8 cellular contexts compared by ENCODE assay signal in the genomic region with DNA sequence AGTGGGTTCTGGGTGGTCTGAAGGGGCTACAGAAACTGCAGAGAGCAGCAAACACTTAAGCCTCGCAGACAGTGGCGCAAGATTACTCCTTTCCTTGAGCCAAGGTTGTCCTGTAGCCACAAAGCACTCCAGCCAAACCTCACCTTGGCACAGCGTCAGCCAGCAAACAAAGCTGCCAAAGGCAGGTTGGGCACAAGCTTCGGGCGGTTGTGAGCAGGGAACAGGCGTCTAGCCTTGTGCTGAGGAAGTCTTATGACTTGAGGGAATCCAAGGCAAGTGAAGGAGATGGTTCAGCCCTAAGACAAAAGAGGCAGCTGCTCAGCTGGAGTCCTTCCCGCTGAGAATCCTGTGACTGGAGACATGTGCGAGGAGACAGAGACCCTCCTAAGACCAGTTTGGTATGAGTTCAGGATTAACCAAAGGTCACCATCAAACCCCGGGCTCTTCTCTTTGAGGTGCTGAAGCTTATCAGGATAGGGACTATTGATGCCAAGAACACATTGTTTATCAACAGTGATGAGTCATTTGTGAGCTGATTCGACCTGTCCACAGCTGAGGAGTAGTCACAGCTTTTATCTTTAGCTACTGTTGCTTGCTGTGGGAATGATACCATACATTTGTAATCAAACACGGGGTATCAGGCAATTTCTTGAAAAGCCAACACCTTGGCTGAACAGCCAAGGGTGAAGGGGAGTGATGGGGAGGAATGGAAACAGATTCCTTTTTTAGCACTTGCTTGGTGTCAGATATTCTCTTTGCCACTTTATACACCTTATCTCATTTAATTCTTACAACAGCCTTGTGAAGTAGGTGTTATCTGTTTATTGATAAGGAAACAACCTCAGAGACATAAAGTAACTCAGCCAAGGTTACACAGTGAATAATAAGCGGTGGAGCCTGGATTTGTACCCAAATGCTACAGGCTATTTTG. TPM values are rescaled to one million over a fixed set of nuclear protein-coding genes. Genes with fewer than 3 reads are reported as not detected.
DNase-seq lines count a peak whose midpoint lies in the region; ATAC-seq, FAIRE-seq and TF ChIP-seq lines count a peak whose summit lies in the region.

No MANE protein-coding gene starts in this region.

- no peak overlapping the region for H3K23ac ChIP-seq in trophoblast cell (ENCODE audit: low read length)

- no peaks in the 10 kb centered on the region for H3K9me2 ChIP-seq in PC-9 (ENCODE audit: insufficient read depth)

- peak overlapping the region; percentile 93 for H3K4me2 ChIP-seq in PC-9
- no peak overlapping the region for H3K4me2 ChIP-seq in trophoblast cell (ENCODE audit: low read length)

- no peak for ATAC-seq in HG03108 (IDR thresholded peaks at IDR 0.05; ENCODE audit: unreplicated experiment)

- no peaks in the 10 kb centered on the region for H3K36me3 ChIP-seq in PC-9 (ENCODE audit: low read depth)
- no peaks in the 10 kb centered on the region for H3K36me3 ChIP-seq in trophoblast cell (ENCODE audit: control insufficient read depth in 1 of 2, insufficient read depth in 2 of 2, low read length in 2 of 2)

- no peaks in the 10 kb centered on the region for H3K9me3 ChIP-seq in PC-9 (ENCODE audit: insufficient read depth, low read depth)
- H3K9me3 ChIP-seq in trophoblast cell (ENCODE audit: insufficient read depth, low read depth, low read length) = no peaks in the 10 kb centered on the region

- peaks cover 28% of the 10 kb centered on the region for H3K79me1 ChIP-seq in trophoblast cell (ENCODE audit: low read length)

- intact Hi-C loops in PC-9 (cut with micrococcal nuclease; ENCODE audit: unreplicated experiment) = loop anchor here (1.0 to 10.0 kb wide), 8 partner anchors 13 to 697 kb away; no protein-coding TSS in a partner anchor

- H3K18ac ChIP-seq in trophoblast cell (ENCODE audit: low read length) = no peak overlapping the region

- H4K91ac ChIP-seq in trophoblast cell (ENCODE audit: low read depth, low read length) = no peak overlapping the region

- no peaks in the 10 kb centered on the region for H4K20me1 ChIP-seq in PC-9 (ENCODE audit: insufficient read depth)

- no TSS peak for BruUV-seq in PC-9 (replicated peaks; lab: Mats Ljungman, UMichigan)

- no peak for FAIRE-seq in D721Med (lab: Jason Lieb, UNC)

- WGBS in trophoblast cell (ENCODE audit: extremely low coverage, insufficient coverage, insufficient read length) = no CpG with 5 or more reads among the region's 12 CpGs

- H3K27ac ChIP-seq in PC-9 (peak overlapping the region; percentile 98), trophoblast cell (ENCODE audit: low read depth, low read length) (no peak overlapping the region)

- TF ChIP-seq CTCF in PC-9 (conservative IDR thresholded peaks at IDR 0.05) (no peak), D721Med (IDR thresholded peaks at IDR 0.05; ENCODE audit: insufficient read depth, missing control alignments) (no peak)

- POLR2A ChIA-PET in PC-9 (lab: Charles Lee; ENCODE audit: unreplicated experiment) = interaction anchor here (0.6 to 0.8 kb wide), 7 partner anchors 40 to 746 kb away, joined by 3 to 15 read pairs (median 5); a partner anchor contains a TSS

- CTCF ChIA-PET in PC-9 (lab: Charles Lee) = interaction anchor here (0.5 to 1.6 kb wide), 2 partner anchors 57 to 138 kb away, joined by 3 to 6 read pairs; no protein-coding TSS in a partner anchor

- H3K4me1 ChIP-seq in PC-9 (replicated peaks; ENCODE audit: insufficient read depth) (peaks cover 25% of the 10 kb centered on the region), trophoblast cell (ENCODE audit: control insufficient read depth in 1 of 2, insufficient read depth in 2 of 2, low read length in 2 of 2) (peaks cover 5 to 7% of the 10 kb centered on the region in 2 experiments)

- H2BK5ac ChIP-seq in trophoblast cell (ENCODE audit: low read depth, low read length, poor library complexity) = no peak overlapping the region

- H3K4ac ChIP-seq in trophoblast cell (ENCODE audit: low read depth, low read length) = no peak overlapping the region

- H3F3A ChIP-seq in PC-9 (ENCODE audit: insufficient read depth, low read depth) = peaks cover 35% of the 10 kb centered on the region; the same call in 1 of the 2 replicates

- DNase-seq in EL = peak; percentile 71
- DNase-seq in PC-9 = peak; percentile 50 to 80
- peak; percentile 98 for DNase-seq in fibroblast of gingiva (ENCODE audit: low read depth)
- DNase-seq in trophoblast cell = peak; percentile 81 to 83
- DNase-seq in NOMO-1 (lab: John Stamatoyannopoulos, UW; ENCODE audit: unreplicated experiment in 2 of 2) = no peak
- no peak for DNase-seq in stimulated activated CD4-positive, alpha-beta T cell treated with anti-CD3 and anti-CD28 coated beads, Interleukin-4, amount 100 ng/mL, for 1 hour
- DNase-seq in D721Med (ENCODE audit: insufficient read length, low spot score) = no peak

- H3K9ac ChIP-seq in trophoblast cell (ENCODE audit: low read length) = no peak overlapping the region

- no peak overlapping the region for H2BK12ac ChIP-seq in trophoblast cell (ENCODE audit: low read length)

- no peak overlapping the region for H2AK5ac ChIP-seq in trophoblast cell (ENCODE audit: low read length)

- H3K14ac ChIP-seq in trophoblast cell (ENCODE audit: low read length) = no peak overlapping the region

- H3K79me2 ChIP-seq in PC-9 (ENCODE audit: low read depth) (peaks cover 24% of the 10 kb centered on the region), trophoblast cell (ENCODE audit: control insufficient read depth, insufficient read depth, low read length, poor library complexity) (peaks cover 22% of the 10 kb centered on the region)

- no peak overlapping the region for H4K8ac ChIP-seq in trophoblast cell (ENCODE audit: low read depth, low read length)

- H2BK120ac ChIP-seq in trophoblast cell (ENCODE audit: insufficient read depth, low read length, poor library complexity) = no peak overlapping the region

- H3K4me3 ChIP-seq in PC-9 (no peak overlapping the region), trophoblast cell (ENCODE audit: low read depth, low read length) (no peak overlapping the region)

- H2AFZ ChIP-seq in PC-9 (no peak overlapping the region), trophoblast cell (ENCODE audit: insufficient read depth, low read length, poor library complexity) (no peak overlapping the region)

- H4K12ac ChIP-seq in trophoblast cell (ENCODE audit: low read depth, low read length) = no peak overlapping the region

- H3K27me3 ChIP-seq in PC-9 (ENCODE audit: insufficient read depth, low read depth) (no peaks in the 10 kb centered on the region), trophoblast cell (ENCODE audit: insufficient read depth, low read length) (no peaks in the 10 kb centered on the region)

RNA-seq across cellular contexts. Expression of a gene that starts 4.6 kb away (rescaled TPM):
- total RNA-seq in PC-9 (2021) = 21.9 and 22.5 TPM in 2 replicates
- polyA plus RNA-seq in trophoblast cell (2013) = 101 and 108 TPM in 2 replicates

RNA-seq across cellular contexts. Expression of a gene that starts 15.4 kb away (rescaled TPM):
- total RNA-seq in PC-9 (2021) = 16.4 and 18.6 TPM in 2 replicates
- polyA plus RNA-seq in trophoblast cell (2013) = 14.4 and 15.1 TPM in 2 replicates

Comparison
In these comparisons a context has a peak if more than half of its experiments do, and no peak if none do; other contexts are left out.
1. DNase-seq: peak in EL (single experiment), PC-9 (2 of 2), fibroblast of gingiva (single experiment) and trophoblast cell (2 of 2); none in NOMO-1 (0 of 2), stimulated activated CD4-positive, alpha-beta T cell treated with anti-CD3 and anti-CD28 coated beads, Interleukin-4, amount 100 ng/mL, for 1 hour (single experiment) and D721Med (single experiment).